16 cellular contexts compared by ENCODE assay signal in genomic region chr10:35329520-35329919, GRCh38. TPM values are rescaled to one million over a fixed set of nuclear protein-coding genes. Genes with fewer than 3 reads are reported as not detected.
DNase-seq lines count a peak whose midpoint lies in the region; ATAC-seq, FAIRE-seq and TF ChIP-seq lines count a peak whose summit lies in the region.
"Had no signal": no experiment of that assay in that cellular context is flagged by ENCODE, and none has a peak within 500 bp of the region (broad histone marks: within the 10 kb centered on the region; RNA-seq: fewer than 3 reads in every experiment).

No MANE protein-coding gene starts in this region.

- CTCF ChIA-PET in K562 (lab: Yijun Ruan, JAX; ENCODE audit: low intra/inter-chr PET ratio), result no interaction called here
- CTCF ChIA-PET in activated CD4-positive, alpha-beta memory T cell treated with anti-CD3 and anti-CD28 coated beads, Interleukin-2, amount 10 ng/mL, durations not matched to agents 7 days and 5 days (lab: Charles Lee), result no interaction called here

- TF ChIP-seq CTCF in K562 (IDR thresholded peaks at IDR 0.05 in 2 of 3, conservative IDR thresholded peaks at IDR 0.05 in 1 of 3; ENCODE audit: insufficient read depth in 2 of 3, low read depth in 1 of 3, low read length in 3 of 3) (no peak), transverse colon (IDR thresholded peaks at IDR 0.05) (no peak), GM20000 (IDR thresholded peaks at IDR 0.05; ENCODE audit: extremely low read depth, missing control alignments) (no peak)

- no peak overlapping the region for H3K4me2 ChIP-seq in K562 (ENCODE audit: insufficient read depth, low read length)

- POLR2A ChIA-PET in K562 (lab: Yijun Ruan, JAX), result interaction anchor here (0.6 to 1.4 kb wide), 4 partner anchors 13 to 30 kb away, joined by 3 to 5 read pairs (median 4); no protein-coding TSS in a partner anchor
- POLR2A ChIA-PET in activated CD4-positive, alpha-beta memory T cell treated with anti-CD3 and anti-CD28 coated beads, Interleukin-2, amount 10 ng/mL, durations not matched to agents 7 days and 5 days (lab: Charles Lee), result interaction anchor here (0.9 to 1.3 kb wide), 2 partner anchors 11 to 22 kb away, joined by 3 read pairs; no protein-coding TSS in a partner anchor

- BruUV-seq in K562 (replicated peaks; lab: Mats Ljungman, UMichigan), result no TSS peak

- DNase-seq in activated naive CD8-positive, alpha-beta T cell treated with anti-CD3 and anti-CD28 coated beads for 36 hours, result no peak
- DNase-seq in K562 (ENCODE audit: extremely low read depth in 1 of 4, low spot score in 3 of 4), result no peak
- no peak for DNase-seq in transverse colon
- DNase-seq in GM20000 (ENCODE audit: low spot score), result no peak
- no peak for DNase-seq in cerebellar cortex (ENCODE audit: low spot score)
- DNase-seq in activated CD4-positive, alpha-beta memory T cell treated with anti-CD3 and anti-CD28 coated beads, Interleukin-2, amount 10 ng/mL, durations not matched to agents 7 days and 5 days, result no peak
- DNase-seq: CD4-positive, alpha-beta memory T cell; effector memory CD4-positive, alpha-beta T cell; foreskin keratinocyte; immature natural killer cell; KBM-7; NCI-H1417; posterior cingulate gyrus had no signal

- H3K27ac Mint-ChIP-seq in activated naive CD8-positive, alpha-beta T cell, result peak overlapping the region; percentile 52
- no peak overlapping the region for H3K27ac Mint-ChIP-seq in activated naive CD8-positive, alpha-beta T cell treated with anti-CD3 and anti-CD28 coated beads for 36 hours
- no peak overlapping the region for H3K27ac Mint-ChIP-seq in activated CD4-positive, alpha-beta memory T cell treated with anti-CD3 and anti-CD28 coated beads, Interleukin-2, amount 10 ng/mL, durations not matched to agents 7 days and 5 days

- H3K36me3 ChIP-seq in K562 (ENCODE audit: control insufficient read depth, insufficient read depth, low read length) (peaks cover 18% of the 10 kb centered on the region; the same call in 2 of the 3 replicates), muscle layer of colon (ENCODE audit: insufficient read depth, low read length) (no peaks in the 10 kb centered on the region), transverse colon (no peaks in the 10 kb centered on the region)

- H3K27ac ChIP-seq in K562 (ENCODE audit: extremely low read depth, low read depth, low read length) (no peak overlapping the region), muscle layer of colon (ENCODE audit: low read depth, low read length) (peak overlapping the region; percentile 21), transverse colon (peak overlapping the region; percentile 2 to 71 (median 43))
- H3K27ac ChIP-seq: foreskin keratinocyte had no signal

- no peak for TF ChIP-seq POLR2A in K562 (conservative IDR thresholded peaks at IDR 0.05)
- TF ChIP-seq POLR2A in transverse colon (IDR thresholded peaks at IDR 0.05), result no peak

- H3K27me3 ChIP-seq in K562 (ENCODE audit: control insufficient read depth in 2 of 2, insufficient read depth in 2 of 2, low read length in 2 of 2) (no peaks in the 10 kb centered on the region), muscle layer of colon (ENCODE audit: control insufficient read depth in 1 of 2, insufficient read depth in 2 of 2, low read length in 2 of 2) (no peaks in the 10 kb centered on the region), transverse colon (no peaks in the 10 kb centered on the region)
- H3K27me3 ChIP-seq: foreskin keratinocyte had no signal

- FAIRE-seq in K562 (lab: Jason Lieb, UNC), result no peak
- FAIRE-seq: G401.6 had no signal

- H3K4me1 Mint-ChIP-seq in activated naive CD8-positive, alpha-beta T cell (ENCODE audit: low read depth), result peaks cover 53% of the 10 kb centered on the region
- peaks cover 57% of the 10 kb centered on the region for H3K4me1 Mint-ChIP-seq in activated naive CD8-positive, alpha-beta T cell treated with anti-CD3 and anti-CD28 coated beads for 36 hours
- peaks cover 38% of the 10 kb centered on the region for H3K4me1 Mint-ChIP-seq in activated CD4-positive, alpha-beta memory T cell treated with anti-CD3 and anti-CD28 coated beads, Interleukin-2, amount 10 ng/mL, durations not matched to agents 7 days and 5 days

- peak; percentile 17; the same call in 1 of the 3 replicates for ATAC-seq in K562
- ATAC-seq: foreskin keratinocyte had no signal

- no peaks in the 10 kb centered on the region for H3K9me1 ChIP-seq in K562 (ENCODE audit: control insufficient read depth, insufficient read depth, low read length)

- H2AFZ ChIP-seq in K562 (ENCODE audit: low read depth, low read length), result no peak overlapping the region

- H4K20me1 ChIP-seq in K562 (replicated peaks; ENCODE audit: control insufficient read depth, insufficient read depth, low read length), result no peaks in the 10 kb centered on the region

- no peak overlapping the region for H3K9ac ChIP-seq in K562 (ENCODE audit: insufficient read depth in 1 of 2, low read depth in 2 of 2, low read length in 2 of 2)
- H3K9ac ChIP-seq in muscle layer of colon (ENCODE audit: low read length), result no peak overlapping the region

- no peak for TF ChIP-seq RAD21 in K562 (CRISPR knock-in tag; conservative IDR thresholded peaks at IDR 0.05 in 1 of 2, IDR thresholded peaks at IDR 0.05 in 1 of 2)

- no peaks in the 10 kb centered on the region for H3K9me3 ChIP-seq in K562 (replicated peaks; ENCODE audit: control insufficient read depth, insufficient read depth, low read depth, low read length)
- no peaks in the 10 kb centered on the region for H3K9me3 ChIP-seq in muscle layer of colon (ENCODE audit: low read length)
- no peaks in the 10 kb centered on the region for H3K9me3 ChIP-seq in transverse colon

- no peaks in the 10 kb centered on the region for H3K27me3 Mint-ChIP-seq in activated naive CD8-positive, alpha-beta T cell
- no peaks in the 10 kb centered on the region for H3K27me3 Mint-ChIP-seq in activated naive CD8-positive, alpha-beta T cell treated with anti-CD3 and anti-CD28 coated beads for 36 hours
- H3K27me3 Mint-ChIP-seq in activated CD4-positive, alpha-beta memory T cell treated with anti-CD3 and anti-CD28 coated beads, Interleukin-2, amount 10 ng/mL, durations not matched to agents 7 days and 5 days, result no peaks in the 10 kb centered on the region
- H3K27me3 Mint-ChIP-seq: CD4-positive, alpha-beta memory T cell had no signal

- intact Hi-C loops in K562 (cut with micrococcal nuclease), result no loop called here
- intact Hi-C loops in transverse colon (cut with DNase I; ENCODE audit: low total_unique reads), result loop anchor here (10.0 kb wide), 1 partner anchor 1985 kb away; no protein-coding TSS in a partner anchor

- H3K4me1 ChIP-seq in K562 (replicated peaks in 1 of 2; ENCODE audit: control insufficient read depth in 2 of 2, insufficient read depth in 2 of 2, low read length in 2 of 2) (peaks cover 0 to 28% of the 10 kb centered on the region in 2 experiments; a peak in 2 of 5 replicates), muscle layer of colon (ENCODE audit: insufficient read depth, low read length) (peaks cover 69% of the 10 kb centered on the region), transverse colon (peaks cover 5 to 26% (median 15%) of the 10 kb centered on the region in 4 donors)

- peaks cover 3% of the 10 kb centered on the region for H3K36me3 Mint-ChIP-seq in activated naive CD8-positive, alpha-beta T cell
- H3K36me3 Mint-ChIP-seq in activated naive CD8-positive, alpha-beta T cell treated with anti-CD3 and anti-CD28 coated beads for 36 hours, result peaks cover 12% of the 10 kb centered on the region
- peaks cover 19% of the 10 kb centered on the region for H3K36me3 Mint-ChIP-seq in activated CD4-positive, alpha-beta memory T cell treated with anti-CD3 and anti-CD28 coated beads, Interleukin-2, amount 10 ng/mL, durations not matched to agents 7 days and 5 days (ENCODE audit: low read depth)
- H3K36me3 Mint-ChIP-seq: immature natural killer cell had no signal

- H3K4me3 ChIP-seq in K562 (no peak overlapping the region), muscle layer of colon (ENCODE audit: low read depth in 1 of 2, low read length in 2 of 2) (no peak overlapping the region), transverse colon (no peak overlapping the region)

- in situ Hi-C loops in K562 (cut with MboI) (no loop called here), transverse colon (cut with MboI; ENCODE audit: low pct_ligation_motif_present in 1 of 4, low pct_unique_long_range_greater_than_20kb in 1 of 4, low sequenced_read_pairs in 3 of 4) (no loop called here)

- no peak overlapping the region for H3K4me3 Mint-ChIP-seq in activated naive CD8-positive, alpha-beta T cell
- H3K4me3 Mint-ChIP-seq in activated naive CD8-positive, alpha-beta T cell treated with anti-CD3 and anti-CD28 coated beads for 36 hours, result no peak overlapping the region
- no peak overlapping the region for H3K4me3 Mint-ChIP-seq in activated CD4-positive, alpha-beta memory T cell treated with anti-CD3 and anti-CD28 coated beads, Interleukin-2, amount 10 ng/mL, durations not matched to agents 7 days and 5 days
- H3K4me3 Mint-ChIP-seq: CD4-positive, alpha-beta memory T cell; immature natural killer cell had no signal

- TF ChIP-seq EP300 in K562 (IDR thresholded peaks at IDR 0.05; ENCODE audit: low read length), result no peak
- TF ChIP-seq EP300 in transverse colon (IDR thresholded peaks at IDR 0.05; ENCODE audit: low read depth), result no peak

- WGBS in K562 (ENCODE audit: insufficient coverage, low coverage, missing lambda C conversion rate), result 69% methylated on average over 3 of the region's 4 CpGs
- WGBS in transverse colon (ENCODE audit: low coverage in 1 of 2), 2 donors, result 51 to 59% methylated on average over 4 of the region's 4 CpGs

- H3K9me3 Mint-ChIP-seq in activated naive CD8-positive, alpha-beta T cell (ENCODE audit: low read depth), result no peaks in the 10 kb centered on the region
- no peaks in the 10 kb centered on the region for H3K9me3 Mint-ChIP-seq in activated naive CD8-positive, alpha-beta T cell treated with anti-CD3 and anti-CD28 coated beads for 36 hours
- no peaks in the 10 kb centered on the region for H3K9me3 Mint-ChIP-seq in activated CD4-positive, alpha-beta memory T cell treated with anti-CD3 and anti-CD28 coated beads, Interleukin-2, amount 10 ng/mL, durations not matched to agents 7 days and 5 days
- H3K9me3 Mint-ChIP-seq: CD4-positive, alpha-beta memory T cell; immature natural killer cell had no signal

- peaks cover 64% of the 10 kb centered on the region for H3K79me2 ChIP-seq in K562 (ENCODE audit: control insufficient read depth, insufficient read depth, low read length)

RNA-seq across cellular contexts. Expression of gene CCNY, which starts 6.8 kb away (rescaled TPM):
- 10 to 100 TPM; 52.1 to 55.2 TPM for total RNA-seq in activated naive CD8-positive, alpha-beta T cell treated with anti-CD3 and anti-CD28 coated beads for 36 hours
- 53.7 and 58.2 TPM in 2 replicates for total RNA-seq in K562 (2011; cell fraction: chromatin; rRNA removed; ENCODE audit: low replicate concordance)
- 22.3 and 25.7 TPM in 2 replicates for total RNA-seq in K562 (2011; cell fraction: nucleolus; rRNA removed)
- 32.0 and 43.7 TPM in 2 replicates for total RNA-seq in K562 (2011; cell fraction: nucleoplasm; rRNA removed)
- total RNA-seq in K562 (2014; rRNA removed) (28.4 and 32.9 TPM in 2 replicates), K562 (2014; rRNA removed; fragmentation: Illumina TruSeq; extraction: Trizol) (42.1 and 52.6 TPM in 2 replicates), K562 (2015; rRNA removed; fragmentation: Illumina TruSeq; extraction: Trizol) (38.3 and 38.6 TPM in 2 replicates), K562 (2021) (69.2 and 76.9 TPM in 2 replicates), transverse colon (10 to 100 TPM; 19.5 to 53.9 (median 41.4) TPM)
- polyA plus RNA-seq in K562 (2011; rRNA removed) (87.9 and 109 TPM in 2 replicates), K562 (2014; fragmentation: Illumina TruSeq; extraction: Trizol) (59.9 and 73.2 TPM in 2 replicates), K562 (2014; fragmentation: Nextera tagmentation; extraction: Ambion mirVana) (1 to 10 TPM; 8.4 to 9.1 TPM), K562 (2014; rRNA removed) (26.2 and 44.6 TPM in 2 replicates)
- polyA plus RNA-seq in K562 (2011; cell fraction: cytosol; rRNA removed), result 32.2 and 62.8 TPM in 2 replicates
- 31.7 and 55.0 TPM in 2 replicates for polyA plus RNA-seq in K562 (2011; cell fraction: nucleus; rRNA removed)
- polyA plus RNA-seq in K562 (2012), result 57.6 and 72.6 TPM in 2 replicates
- 126 and 138 TPM in 2 replicates for polyA minus RNA-seq in K562 (2011; rRNA and poly(A)+ RNA removed)
- 34.0 and 62.3 TPM in 2 replicates for polyA minus RNA-seq in K562 (2011; cell fraction: cytosol; rRNA and poly(A)+ RNA removed)
- polyA minus RNA-seq in K562 (2011; cell fraction: nucleus; rRNA and poly(A)+ RNA removed), result 17.1 and 38.9 TPM in 2 replicates
- total RNA-seq in activated CD4-positive, alpha-beta memory T cell treated with anti-CD3 and anti-CD28 coated beads, Interleukin-2, amount 10 ng/mL, durations not matched to agents 7 days and 5 days, result 10 to 100 TPM; 49.3 to 56.7 TPM
